In the genomic region with DNA sequence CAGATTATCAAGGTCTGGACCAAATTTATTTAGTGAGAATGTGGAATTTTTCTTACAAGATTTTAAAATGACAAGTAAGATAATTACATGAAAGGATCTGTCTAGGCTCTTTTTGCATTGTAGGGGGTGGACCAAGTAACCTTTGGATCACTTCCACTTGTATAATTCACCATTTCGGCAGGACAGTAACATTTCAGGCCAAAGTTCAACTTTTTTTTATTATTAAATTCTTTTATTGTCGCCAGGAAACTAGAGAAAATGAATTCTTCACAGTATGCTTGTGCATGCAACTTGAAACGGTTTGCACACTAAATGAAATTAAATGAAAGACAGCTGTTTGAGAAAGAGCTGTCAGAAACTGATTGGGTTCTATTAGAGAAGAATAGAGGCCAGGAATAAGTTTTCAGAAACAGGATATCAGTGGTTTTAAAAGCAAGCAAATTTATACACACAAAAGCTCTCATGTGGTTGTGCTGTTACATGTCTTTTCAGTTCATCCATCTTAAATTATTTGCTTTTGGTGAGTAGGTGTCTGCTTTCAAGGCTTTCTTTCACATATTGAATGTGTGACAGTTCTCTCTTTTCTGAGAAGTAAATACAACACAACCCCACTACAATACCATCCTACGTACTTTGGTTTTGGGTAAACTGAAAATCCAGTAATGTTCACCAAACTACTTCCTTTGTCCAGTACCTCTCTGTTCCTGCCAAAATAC, we compare ENCODE assay signal across 15 cellular contexts.
A peak's percentile ranks its signal among the peaks of the same experiment; 100 is the strongest.
DNase-seq lines count a peak whose midpoint lies in the region; ATAC-seq, FAIRE-seq and TF ChIP-seq lines count a peak whose summit lies in the region.
"Had no signal": no experiment of that assay in that cellular context is flagged by ENCODE, and none has a peak within 500 bp of the region (broad histone marks: within the 10 kb centered on the region; RNA-seq: fewer than 3 reads in every experiment).

No MANE protein-coding gene starts in this region.

- peak overlapping the region; percentile 65 for H3K4me2 ChIP-seq in KMS-11

- H3K79me2 ChIP-seq in KMS-11 (ENCODE audit: insufficient read depth, low read depth), result no peaks in the 10 kb centered on the region
- H3K79me2 ChIP-seq: parathyroid adenoma had no signal

- intact Hi-C loops in CD14-positive monocyte (cut with micrococcal nuclease), result no loop called here

- H3K27ac ChIP-seq in KMS-11 (peak overlapping the region; percentile 53), thymus (ENCODE audit: low read depth) (peak overlapping the region; percentile 53)
- H3K27ac ChIP-seq: parathyroid adenoma had no signal

- peak overlapping the region; percentile 36 for H2AFZ ChIP-seq in KMS-11 (ENCODE audit: low read depth)
- H2AFZ ChIP-seq: parathyroid adenoma had no signal

- DNase-seq in RPMI7951 (ENCODE audit: low read depth) (peak; percentile 19), CD14-positive monocyte (ENCODE audit: low spot score) (no peak)
- DNase-seq: activated CD4-positive, alpha-beta memory T cell treated with anti-CD3 and anti-CD28 coated beads for 36 hours; activated effector memory CD4-positive, alpha-beta T cell treated with Interleukin-2 at 50 U/mL for 16 hours; CD4-positive, alpha-beta T cell; SIG-M5; stimulated activated CD8-positive, alpha-beta memory T cell treated with anti-CD3 and anti-CD28 coated beads, Interleukin-4, amount 100 ng/mL, for 48 hours had no signal

- ATAC-seq in HG02623 (IDR thresholded peaks at IDR 0.05; ENCODE audit: unreplicated experiment) (no peak), HG03460 (IDR thresholded peaks at IDR 0.05; ENCODE audit: unreplicated experiment) (no peak)

- peak overlapping the region; percentile 12; the same call in 1 of the 2 replicates for H3K9ac ChIP-seq in KMS-11
- H3K9ac ChIP-seq: parathyroid adenoma had no signal

- 68% methylated on average over 4 of the region's 4 CpGs for WGBS in thymus

- H3K36me3 Mint-ChIP-seq in CD14-positive monocyte, result no peaks in the 10 kb centered on the region
- H3K36me3 Mint-ChIP-seq: activated CD4-positive, alpha-beta memory T cell treated with anti-CD3 and anti-CD28 coated beads for 36 hours; memory B cell had no signal

- H3K4me3 Mint-ChIP-seq in CD14-positive monocyte, result no peak overlapping the region
- H3K4me3 Mint-ChIP-seq: activated CD4-positive, alpha-beta memory T cell treated with anti-CD3 and anti-CD28 coated beads for 36 hours; CD4-positive, alpha-beta T cell; memory B cell had no signal

- TF ChIP-seq CTCF in KMS-11 (conservative IDR thresholded peaks at IDR 0.05; ENCODE audit: low read depth, low read length) (no peak), CD14-positive monocyte (IDR thresholded peaks at IDR 0.05) (no peak)

- H3K4me3 ChIP-seq in KMS-11 (IDR thresholded peaks at IDR 0.05; ENCODE audit: insufficient read depth, low read depth, low read length) (no peak overlapping the region), thymus (ENCODE audit: low read length) (no peak overlapping the region)

- no peaks in the 10 kb centered on the region for H3K9me3 Mint-ChIP-seq in CD14-positive monocyte
- H3K9me3 Mint-ChIP-seq: activated CD4-positive, alpha-beta memory T cell treated with anti-CD3 and anti-CD28 coated beads for 36 hours; CD4-positive, alpha-beta T cell; memory B cell had no signal

- H3K36me3 ChIP-seq in KMS-11 (ENCODE audit: insufficient read depth), result no peaks in the 10 kb centered on the region
- no peaks in the 10 kb centered on the region for H3K36me3 ChIP-seq in thymus (ENCODE audit: control insufficient read depth, insufficient read depth)

- no peaks in the 10 kb centered on the region for H3K9me3 ChIP-seq in thymus (ENCODE audit: control insufficient read depth)

- H3K4me1 Mint-ChIP-seq in CD14-positive monocyte, result peaks cover 6% of the 10 kb centered on the region
- H3K4me1 Mint-ChIP-seq: memory B cell had no signal

- peaks cover 36% of the 10 kb centered on the region for H3K4me1 ChIP-seq in KMS-11 (ENCODE audit: low read depth, poor library complexity, severe bottlenecking)
- H3K4me1 ChIP-seq in thymus (ENCODE audit: control insufficient read depth, insufficient read depth, low read length), result no peaks in the 10 kb centered on the region
- H3K4me1 ChIP-seq: parathyroid adenoma had no signal

- H3K27me3 ChIP-seq in KMS-11 (ENCODE audit: insufficient read depth, low read depth), result no peaks in the 10 kb centered on the region
- H3K27me3 ChIP-seq in thymus (ENCODE audit: control insufficient read depth, insufficient read depth), result no peaks in the 10 kb centered on the region

- no peaks in the 10 kb centered on the region for H3K27me3 Mint-ChIP-seq in CD14-positive monocyte (ENCODE audit: low read depth in 3 of 3)
- H3K27me3 Mint-ChIP-seq: activated CD4-positive, alpha-beta memory T cell treated with anti-CD3 and anti-CD28 coated beads for 36 hours; CD4-positive, alpha-beta T cell; memory B cell had no signal

- H4K20me1 ChIP-seq in KMS-11 (ENCODE audit: insufficient read depth), result no peaks in the 10 kb centered on the region

- FAIRE-seq in islet of Langerhans (lab: Jason Lieb, UNC), result peak; percentile 17
- FAIRE-seq: GM19239 had no signal

- no peak overlapping the region for H3K27ac Mint-ChIP-seq in CD14-positive monocyte
- H3K27ac Mint-ChIP-seq: activated CD4-positive, alpha-beta memory T cell treated with anti-CD3 and anti-CD28 coated beads for 36 hours; CD4-positive, alpha-beta T cell; memory B cell had no signal
